In the genomic region with DNA sequence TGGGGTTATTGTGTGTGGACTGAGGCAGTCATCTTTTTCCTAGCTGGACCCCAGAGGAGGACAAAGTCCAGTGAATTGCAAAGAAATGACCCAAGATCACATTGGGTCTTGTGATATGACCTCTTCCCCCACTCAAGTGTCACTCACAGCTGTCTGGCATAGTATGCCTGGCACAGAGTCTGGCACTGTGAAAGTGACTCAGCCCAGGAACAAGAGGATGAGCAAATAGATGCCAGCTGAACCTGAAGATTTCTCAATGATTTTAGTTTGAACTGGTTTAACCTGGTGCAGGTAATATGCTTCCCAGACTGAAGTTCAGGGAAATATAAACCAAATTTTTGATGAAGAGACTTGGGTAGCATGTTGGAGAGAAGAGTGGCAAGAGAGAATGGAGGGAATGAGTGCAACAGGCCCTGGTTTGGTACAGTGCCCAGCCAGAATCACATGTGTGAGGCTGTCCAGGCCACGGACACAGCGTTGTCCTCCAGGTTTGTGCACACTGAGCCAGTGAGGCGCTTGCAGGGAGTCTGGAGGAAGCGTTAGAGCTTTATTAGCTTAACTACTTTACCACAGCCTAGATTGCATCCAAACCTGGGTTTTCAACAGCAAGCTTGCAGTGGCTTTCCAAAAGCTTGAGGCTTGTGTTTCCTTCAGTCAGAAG, we compare ENCODE assay signal across 15 cellular contexts.
"Had no signal": no experiment of that assay in that cellular context is flagged by ENCODE, and none has a peak within 500 bp of the region (broad histone marks: within the 10 kb centered on the region; RNA-seq: fewer than 3 reads in every experiment).

No MANE protein-coding gene starts in this region.

- H3K27me3 ChIP-seq: brain microvascular endothelial cell, hepatocyte, upper lobe of left lung had no signal

- DNase-seq: activated CD4-positive, alpha-beta T cell treated with anti-CD3 and anti-CD28 coated beads, Interleukin-2, amount 50 U/mL, for 4 hours; activated CD4-positive, CD25-positive, alpha-beta regulatory T cell treated with anti-CD3 and anti-CD28 coated beads, Interleukin-2, amount 50 U/mL, for 72 hours; activated CD8-positive, alpha-beta memory T cell treated with anti-CD3 and anti-CD28 coated beads, Interleukin-2, amount 10 ng/mL, durations not matched to agents 7 days and 5 days; activated effector memory CD4-positive, alpha-beta T cell treated with anti-CD3 and anti-CD28 coated beads, Interleukin-2, amount 50 U/mL, for 16 hours; activated T-cell treated with anti-CD3 and anti-CD28 coated beads, Interleukin-2, amount 50 U/mL, for 24 hours; amniotic stem cell; brain microvascular endothelial cell; kidney glomerular epithelial cell; stimulated activated CD4-positive, alpha-beta T cell treated with anti-CD3 and anti-CD28 coated beads, Interleukin-4, amount 100 ng/mL, for 1 hour; stimulated activated CD8-positive, alpha-beta memory T cell treated with anti-CD3 and anti-CD28 coated beads, Interleukin-4, amount 100 ng/mL, for 48 hours; SW 1271; upper lobe of left lung had no signal

- H3K9me3 ChIP-seq: prostate gland, upper lobe of left lung had no signal

- ATAC-seq: activated CD8-positive, alpha-beta memory T cell treated with anti-CD3 and anti-CD28 coated beads, Interleukin-2, amount 10 ng/mL, durations not matched to agents 7 days and 5 days; activated naive CD4-positive, alpha-beta T cell treated with anti-CD3 and anti-CD28 coated beads, Interleukin-2, amount 50 U/mL, for 72 hours had no signal

- H3K27ac ChIP-seq: brain microvascular endothelial cell, hepatocyte, prostate gland, upper lobe of left lung had no signal

- H3K4me1 ChIP-seq: prostate gland, upper lobe of left lung had no signal

- H3K4me3 ChIP-seq: hepatocyte, prostate gland, upper lobe of left lung had no signal

- H3K36me3 ChIP-seq: brain microvascular endothelial cell, prostate gland, upper lobe of left lung had no signal
